In the genomic region with DNA sequence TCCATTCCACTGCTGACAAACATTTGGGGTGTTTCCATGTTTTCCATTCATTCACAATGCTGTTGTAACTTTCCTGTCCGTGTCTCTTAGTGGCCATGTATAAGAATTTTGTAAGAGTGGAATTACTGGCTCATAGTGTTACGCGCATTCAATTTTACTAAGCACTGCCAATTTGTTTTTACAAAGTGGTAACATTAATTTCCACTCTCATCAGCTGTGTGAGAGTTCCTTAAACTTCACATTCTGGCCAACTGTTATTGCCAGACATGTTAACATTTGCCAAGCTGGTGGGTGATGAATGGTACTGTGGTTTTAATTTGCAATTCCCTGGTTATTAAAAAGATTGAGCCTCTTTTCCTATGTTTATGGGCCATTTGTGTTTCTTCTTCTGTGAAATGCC, we compare ENCODE assay signal across 20 cellular contexts.
"Had no signal": no experiment of that assay in that cellular context is flagged by ENCODE, and none has a peak within 500 bp of the region (broad histone marks: within the 10 kb centered on the region; RNA-seq: fewer than 3 reads in every experiment).

No MANE protein-coding gene starts in this region.

- H3K36me3 ChIP-seq: adrenal gland, neutrophil had no signal

- H3K79me2 ChIP-seq: hepatocyte, parathyroid adenoma had no signal

- H3K4me1 ChIP-seq: adrenal gland, body of pancreas, parathyroid adenoma, tibial artery had no signal

- H3K4me3 Mint-ChIP-seq: activated T-helper 1 cell treated with anti-CD3 and anti-CD28 coated beads, Interleukin-12 subunit alpha, Interleukin-12 subunit beta, Interleukin-2, Interleukin-4 antibody, amounts not matched to agents 30 ng/mL and 10 ng/mL and 1 ng/mL, durations not matched to agents 14 hours and 24 hours and 36 hours; endodermal cell; natural killer cell treated with Interleukin-12 subunit alpha and Interleukin-12 subunit beta and Interleukin-15 and Interleukin-18, amount 100 ng/mL, for 72 hours; stimulated activated naive B cell treated with anti-CD40 and anti-IgM and Interleukin-4, amounts not matched to agents 10 μg/mL and 1 μg/mL and 100 μg/mL, for 72 hours; T-helper 1 cell treated with Interleukin-12 subunit alpha and Interleukin-12 subunit beta and Interleukin-4 antibody, amounts not matched to agents 30 μg/mL and 1 μg/mL, for 36 hours had no signal

- H3K9me3 Mint-ChIP-seq: activated naive CD4-positive, alpha-beta T cell treated with anti-CD3 and anti-CD28 coated beads, Interleukin-2, amount 50 U/mL, for 72 hours; activated T-helper 1 cell treated with anti-CD3 and anti-CD28 coated beads, Interleukin-12 subunit alpha, Interleukin-12 subunit beta, Interleukin-2, Interleukin-4 antibody, amounts not matched to agents 30 ng/mL and 10 ng/mL and 1 ng/mL, durations not matched to agents 14 hours and 24 hours and 36 hours; natural killer cell treated with Interleukin-12 subunit alpha and Interleukin-12 subunit beta and Interleukin-15 and Interleukin-18, amount 100 ng/mL, for 72 hours; T-helper 1 cell treated with Interleukin-12 subunit alpha and Interleukin-12 subunit beta and Interleukin-4 antibody, amounts not matched to agents 30 μg/mL and 1 μg/mL, for 36 hours had no signal

- H3K27ac ChIP-seq: adrenal gland, body of pancreas, hepatocyte, neutrophil, parathyroid adenoma, tibial artery had no signal

- H3K4me1 Mint-ChIP-seq: stimulated activated naive B cell treated with anti-CD40 and anti-IgM and Interleukin-4, amounts not matched to agents 10 μg/mL and 1 μg/mL and 100 μg/mL, for 72 hours had no signal

- H3K4me2 ChIP-seq: hepatocyte had no signal

- H3K27me3 ChIP-seq: adrenal gland, body of pancreas, hepatocyte, neutrophil, tibial artery had no signal

- H3K27ac Mint-ChIP-seq: activated T-helper 1 cell treated with anti-CD3 and anti-CD28 coated beads, Interleukin-12 subunit alpha, Interleukin-12 subunit beta, Interleukin-2, Interleukin-4 antibody, amounts not matched to agents 30 ng/mL and 10 ng/mL and 1 ng/mL, durations not matched to agents 14 hours and 24 hours and 36 hours; endodermal cell; natural killer cell treated with Interleukin-12 subunit alpha and Interleukin-12 subunit beta and Interleukin-15 and Interleukin-18, amount 100 ng/mL, for 72 hours; stimulated activated naive B cell treated with anti-CD40 and anti-IgM and Interleukin-4, amounts not matched to agents 10 μg/mL and 1 μg/mL and 100 μg/mL, for 72 hours; T-helper 1 cell treated with Interleukin-12 subunit alpha and Interleukin-12 subunit beta and Interleukin-4 antibody, amounts not matched to agents 30 μg/mL and 1 μg/mL, for 36 hours had no signal

- FAIRE-seq: islet of Langerhans had no signal

- H3K27me3 Mint-ChIP-seq: natural killer cell treated with Interleukin-12 subunit alpha and Interleukin-12 subunit beta and Interleukin-15 and Interleukin-18, amount 100 ng/mL, for 72 hours; stimulated activated naive B cell treated with anti-CD40 and anti-IgM and Interleukin-4, amounts not matched to agents 10 μg/mL and 1 μg/mL and 100 μg/mL, for 72 hours had no signal

- ATAC-seq: activated naive CD4-positive, alpha-beta T cell treated with anti-CD3 and anti-CD28 coated beads, Interleukin-2, amount 50 U/mL, for 72 hours; body of pancreas; left cardiac atrium; natural killer cell treated with Interleukin-12 subunit alpha and Interleukin-12 subunit beta and Interleukin-15 and Interleukin-18, amount 100 ng/mL, for 72 hours; sciatic nerve; stimulated activated naive B cell treated with anti-CD40 and anti-IgM and Interleukin-4, amounts not matched to agents 10 μg/mL and 1 μg/mL and 100 μg/mL, for 72 hours had no signal

- DNase-seq: activated CD4-positive, CD25-positive, alpha-beta regulatory T cell treated with anti-CD3 and anti-CD28 coated beads, Interleukin-2, amount 50 U/mL, for 72 hours; activated gamma-delta T cell treated with Interleukin-2 at 50 U/mL for 16 hours; adrenal gland; body of pancreas; endodermal cell; left cardiac atrium; stimulated activated CD4-positive, alpha-beta T cell treated with anti-CD3 and anti-CD28 coated beads, Interleukin-4, amount 100 ng/mL, for 24 hours; stimulated activated naive B cell treated with anti-CD40 and anti-IgM and Interleukin-4, amounts not matched to agents 10 μg/mL and 1 μg/mL and 100 μg/mL, for 72 hours; substantia nigra; tibial artery had no signal

- H3K9ac ChIP-seq: parathyroid adenoma had no signal

- H3K4me3 ChIP-seq: adrenal gland, body of pancreas, hepatocyte, lung, tibial artery had no signal

- H2AFZ ChIP-seq: hepatocyte, parathyroid adenoma had no signal

- H3K9me3 ChIP-seq: adrenal gland, body of pancreas, tibial artery had no signal

- H3K36me3 Mint-ChIP-seq: activated naive CD4-positive, alpha-beta T cell treated with anti-CD3 and anti-CD28 coated beads, Interleukin-2, amount 50 U/mL, for 72 hours; natural killer cell treated with Interleukin-12 subunit alpha and Interleukin-12 subunit beta and Interleukin-15 and Interleukin-18, amount 100 ng/mL, for 72 hours had no signal
